ENCODE assay signal across 28 cellular contexts in the genomic region with DNA sequence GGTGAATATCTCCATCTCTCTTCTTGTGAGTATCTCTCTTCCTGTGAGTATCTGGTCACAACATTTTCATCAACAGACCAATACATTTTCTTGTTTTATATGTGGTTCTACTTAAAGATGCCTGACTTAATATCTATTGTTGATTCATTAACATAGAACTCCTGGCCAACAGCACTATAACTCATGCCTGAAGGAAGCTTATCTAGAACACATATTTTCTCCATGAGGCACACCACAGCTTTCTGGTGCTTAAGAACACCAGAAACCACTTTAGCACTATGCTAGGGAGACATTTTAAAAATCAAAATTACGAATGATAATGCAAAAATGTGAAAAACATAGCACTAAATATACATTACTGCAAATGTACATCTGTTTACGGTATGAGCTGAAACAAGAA.
DNase-seq lines count a peak whose midpoint lies in the region; ATAC-seq and TF ChIP-seq lines count a peak whose summit lies in the region.
"Had no signal": no experiment of that assay in that cellular context is flagged by ENCODE, and none has a peak within 500 bp of the region (broad histone marks: within the 10 kb centered on the region; RNA-seq: fewer than 3 reads in every experiment).

No MANE protein-coding gene starts in this region.

- ATAC-seq in mucosa of descending colon = no peak
- ATAC-seq: activated naive CD8-positive, alpha-beta T cell treated with anti-CD3 and anti-CD28 coated beads, Interleukin-2, amount 50 U/mL, for 24 hours; gastrocnemius medialis; psoas muscle had no signal

- CTCF ChIA-PET in A673 (lab: Charles Lee) = no interaction called here

- peaks cover 8% of the 10 kb centered on the region; the same call in 1 of the 2 replicates for H3F3A ChIP-seq in GM23248 (ENCODE audit: insufficient read depth)

- H3K27me3 ChIP-seq in GM23248 (replicated peaks; ENCODE audit: insufficient read depth) = no peaks in the 10 kb centered on the region
- no peaks in the 10 kb centered on the region for H3K27me3 ChIP-seq in A673 (replicated peaks; ENCODE audit: insufficient read depth, low read depth, low read length, poor library complexity)
- H3K27me3 ChIP-seq: dorsolateral prefrontal cortex, gastrocnemius medialis, thyroid gland had no signal

- TF ChIP-seq CTCF in fibroblast of pulmonary artery (IDR thresholded peaks at IDR 0.05; ENCODE audit: low read length, missing control alignments) (no peak), A673 (conservative IDR thresholded peaks at IDR 0.05; ENCODE audit: low read depth, low read length) (no peak), mucosa of descending colon (IDR thresholded peaks at IDR 0.05) (no peak)

- WGBS in GM23248 (ENCODE audit: low coverage in 1 of 2, low lambda C conversion rate in 2 of 2, missing lambda C conversion rate in 2 of 2), 2 experiments = 0 to 1% methylated on average over 2 of the region's 2 CpGs

- H3K27ac ChIP-seq in GM23248 (no peak overlapping the region), A673 (ENCODE audit: low read depth, low read length, poor library complexity, severe bottlenecking) (no peak overlapping the region)
- H3K27ac ChIP-seq: dorsolateral prefrontal cortex, gastrocnemius medialis, psoas muscle, thyroid gland had no signal

- intact Hi-C loops in A673 (cut with micrococcal nuclease; ENCODE audit: unreplicated experiment) = no loop called here
- intact Hi-C loops in mucosa of descending colon (cut with DNase I, micrococcal nuclease) = no loop called here

- H3K4me3 ChIP-seq in GM23248 = no peak overlapping the region
- no peak overlapping the region for H3K4me3 ChIP-seq in fibroblast of pulmonary artery (replicated peaks; ENCODE audit: low read depth, low read length)
- H3K4me3 ChIP-seq in A673 (ENCODE audit: low read depth, low read length, poor library complexity, severe bottlenecking) = no peak overlapping the region
- no peak overlapping the region for H3K4me3 ChIP-seq in mucosa of descending colon
- H3K4me3 ChIP-seq: dorsolateral prefrontal cortex, gastrocnemius medialis, lung, psoas muscle, thyroid gland had no signal

- H3K36me3 ChIP-seq in GM23248 (ENCODE audit: low read depth) (no peaks in the 10 kb centered on the region), A673 (ENCODE audit: insufficient read depth, low read length, poor library complexity, severe bottlenecking) (no peaks in the 10 kb centered on the region), mucosa of descending colon (ENCODE audit: low read depth) (no peaks in the 10 kb centered on the region)
- H3K36me3 ChIP-seq: gastrocnemius medialis, thyroid gland had no signal

- no peak overlapping the region for H2AFZ ChIP-seq in GM23248

- in situ Hi-C loops in GM23248 (cut with MboI) = no loop called here

- no peaks in the 10 kb centered on the region for H4K20me1 ChIP-seq in GM23248 (ENCODE audit: insufficient read depth)

- DNase-seq in GM23248 = peak; percentile 29
- DNase-seq in amniotic epithelial cell (ENCODE audit: low read depth) = peak; percentile 99
- peak; percentile 82 for DNase-seq in fibroblast of pulmonary artery (ENCODE audit: low read depth)
- DNase-seq in renal cortical epithelial cell (ENCODE audit: low read depth) = peak; percentile 28
- DNase-seq in SW480 (ENCODE audit: low spot score) = no peak
- no peak for DNase-seq in A673 (ENCODE audit: low spot score)
- no peak for DNase-seq in mucosa of descending colon
- no peak for DNase-seq in GM19240 (ENCODE audit: insufficient read length, low spot score)
- DNase-seq: activated CD4-positive, alpha-beta memory T cell treated with anti-CD3 and anti-CD28 coated beads for 36 hours; activated CD4-positive, CD25-positive, alpha-beta regulatory T cell; activated effector memory CD4-positive, alpha-beta T cell treated with anti-CD3 and anti-CD28 coated beads, Interleukin-2, amount 50 U/mL, for 16 hours; activated naive CD8-positive, alpha-beta T cell treated with anti-CD3 and anti-CD28 coated beads, Interleukin-2, amount 50 U/mL, for 24 hours; CD4-positive, alpha-beta T cell; DMS 273 treated with DMSO at 0.1 percent for 48 hours; dorsolateral prefrontal cortex; gastrocnemius medialis; GF-D8; kidney; NCI-H1417 treated with DMSO at 0.1 percent for 48 hours; NCI-H524 treated with DMSO at 0.1 percent for 48 hours; psoas muscle; RPMI8226; small intestine; stimulated activated CD4-positive, alpha-beta T cell treated with anti-CD3 and anti-CD28 coated beads, Interleukin-4, amount 100 ng/mL, for 1 hour; stimulated activated naive CD4-positive, alpha-beta T cell treated with Interleukin-2 at 50 U/mL for 16 hours; T1000; thyroid gland had no signal

- H3K9me3 ChIP-seq in GM23248 (ENCODE audit: low read depth) (no peaks in the 10 kb centered on the region), A673 (ENCODE audit: low read depth, low read length, poor library complexity, severe bottlenecking) (no peaks in the 10 kb centered on the region), mucosa of descending colon (no peaks in the 10 kb centered on the region)
- H3K9me3 ChIP-seq: gastrocnemius medialis, psoas muscle, thyroid gland had no signal

- H3K9ac ChIP-seq in GM23248 = no peak overlapping the region

- H3K4me1 ChIP-seq in GM23248 (ENCODE audit: insufficient read depth) = peaks cover 7% of the 10 kb centered on the region; the same call in 1 of the 2 replicates
- H3K4me1 ChIP-seq in A673 (ENCODE audit: insufficient read depth, low read length, poor library complexity, severe bottlenecking) = no peaks in the 10 kb centered on the region
- H3K4me1 ChIP-seq in mucosa of descending colon (ENCODE audit: low read depth) = no peaks in the 10 kb centered on the region
- H3K4me1 ChIP-seq: gastrocnemius medialis, psoas muscle, thyroid gland had no signal

- no peaks in the 10 kb centered on the region for H3K79me2 ChIP-seq in GM23248 (ENCODE audit: insufficient read depth)

- H3K9me2 ChIP-seq in GM23248 (ENCODE audit: insufficient read depth) = 0 out of 2 replicates have a peak, but pooled peaks cover 4% of the 10 kb centered on the region

- POLR2A ChIA-PET in A673 (lab: Charles Lee; ENCODE audit: low non-redundant PET) = no interaction called here

- BruUV-seq in A673 (replicated peaks; lab: Mats Ljungman, UMichigan) = no TSS peak

- no peak overlapping the region for H3K4me2 ChIP-seq in GM23248 (ENCODE audit: unreplicated experiment)

Comparison
In these comparisons a context has a peak if more than half of its experiments do, and no peak if none do; other contexts are left out.
1. DNase-seq: peak in GM23248 (single experiment), amniotic epithelial cell (single experiment), fibroblast of pulmonary artery (single experiment) and renal cortical epithelial cell (single experiment); none in SW480 (single experiment), A673 (single experiment), mucosa of descending colon (0 of 3) and GM19240 (single experiment).